Comparison of ENCODE assay signal across 19 cellular contexts in genomic region chr6:89071036-89071435, GRCh38. TPM values are rescaled to one million over a fixed set of nuclear protein-coding genes. Genes with fewer than 3 reads are reported as not detected.
"Had no signal": no experiment of that assay in that cellular context is flagged by ENCODE, and none has a peak within 500 bp of the region (broad histone marks: within the 10 kb centered on the region; RNA-seq: fewer than 3 reads in every experiment).

No MANE protein-coding gene starts in this region.

- H3K4me3 ChIP-seq: gastroesophageal sphincter, lung, neural progenitor cell, sigmoid colon, thoracic aorta, upper lobe of left lung had no signal

- H3K27ac ChIP-seq: epithelial cell of prostate, gastroesophageal sphincter, neural progenitor cell, thoracic aorta, upper lobe of left lung had no signal

- H3K27ac Mint-ChIP-seq: activated naive CD8-positive, alpha-beta T cell treated with anti-CD3 and anti-CD28 coated beads for 36 hours; naive thymus-derived CD8-positive, alpha-beta T cell; neural progenitor cell had no signal

- H3K9me3 ChIP-seq: gastroesophageal sphincter, sigmoid colon, thoracic aorta, upper lobe of left lung had no signal

- ATAC-seq: gastroesophageal sphincter; naive thymus-derived CD8-positive, alpha-beta T cell had no signal

- H2AFZ ChIP-seq: neural progenitor cell had no signal

- H3K36me3 Mint-ChIP-seq: activated naive CD8-positive, alpha-beta T cell treated with anti-CD3 and anti-CD28 coated beads for 36 hours; naive thymus-derived CD8-positive, alpha-beta T cell; neural progenitor cell had no signal

- DNase-seq: activated CD4-positive, alpha-beta T cell treated with anti-CD3 and anti-CD28 coated beads for 1 hour; activated CD4-positive, alpha-beta T cell treated with anti-CD3 and anti-CD28 coated beads, Interleukin-2, amount 50 U/mL, for 4 hours; activated naive CD4-positive, alpha-beta T cell treated with Interleukin-2 at 50 U/mL for 16 hours; activated naive CD8-positive, alpha-beta T cell treated with anti-CD3 and anti-CD28 coated beads for 36 hours; activated T-cell treated with anti-CD3 and anti-CD28 coated beads, Interleukin-2, amount 50 U/mL, for 48 hours; cerebellar nuclear complex; cortex of kidney; head of caudate nucleus; naive thymus-derived CD8-positive, alpha-beta T cell; sigmoid colon; stimulated activated CD4-positive, alpha-beta T cell treated with anti-CD3 and anti-CD28 coated beads, Interleukin-4, amount 100 ng/mL, for 24 hours; stimulated activated naive CD4-positive, alpha-beta T cell treated with Interleukin-2 at 50 U/mL for 16 hours; T-helper 1 cell; upper lobe of left lung had no signal

- H3K4me2 ChIP-seq: neural progenitor cell had no signal

- H3K27me3 ChIP-seq: gastroesophageal sphincter, neural progenitor cell, sigmoid colon, upper lobe of left lung had no signal

- H3K9me3 Mint-ChIP-seq: activated naive CD8-positive, alpha-beta T cell treated with anti-CD3 and anti-CD28 coated beads for 36 hours; naive thymus-derived CD8-positive, alpha-beta T cell; neural progenitor cell had no signal

- H3K4me3 Mint-ChIP-seq: activated naive CD8-positive, alpha-beta T cell treated with anti-CD3 and anti-CD28 coated beads for 36 hours; naive thymus-derived CD8-positive, alpha-beta T cell; neural progenitor cell had no signal

- H3K36me3 ChIP-seq: gastroesophageal sphincter, neural progenitor cell, sigmoid colon, thoracic aorta, upper lobe of left lung had no signal

RNA-seq across cellular contexts. Expression of gene SRSF12, which starts 46.8 kb away (rescaled TPM):
- total RNA-seq: naive thymus-derived CD8-positive, alpha-beta T cell had no signal
